1 cellular context compared by ENCODE assay signal in genomic region chr14:91496790-91497189, GRCh38.
TF ChIP-seq lines count a peak whose summit lies in the region.

No MANE protein-coding gene starts in this region.

TF ChIP-seq in GM23338, 12 proteins besides CTCF, POLR2A, EP300 and RAD21 (continued from another document):
- TF ChIP-seq ZNF462 (CRISPR knock-in tag; IDR thresholded peaks at IDR 0.05) (no peak), JUNB (IDR thresholded peaks at IDR 0.05; ENCODE audit: unreplicated experiment) (no peak), ZNF331 (CRISPR knock-in tag; IDR thresholded peaks at IDR 0.05; ENCODE audit: low read depth) (no peak), CREB1 (CRISPR knock-in tag; IDR thresholded peaks at IDR 0.05; ENCODE audit: low read depth) (no peak), ETS1 (IDR thresholded peaks at IDR 0.05) (no peak)
